In genomic region chr10:102963237-102963886, GRCh38 we compare ENCODE assay signal across 20 cellular contexts. TPM values are rescaled to one million over a fixed set of nuclear protein-coding genes. Genes with fewer than 3 reads are reported as not detected.
DNase-seq lines count a peak whose midpoint lies in the region; ATAC-seq, FAIRE-seq and TF ChIP-seq lines count a peak whose summit lies in the region.
"Had no signal": no experiment of that assay in that cellular context is flagged by ENCODE, and none has a peak within 500 bp of the region (broad histone marks: within the 10 kb centered on the region; RNA-seq: fewer than 3 reads in every experiment).

No MANE protein-coding gene starts in this region.

- no peak for DNase-seq in D721Med (ENCODE audit: insufficient read length, low spot score)
- peak; percentile 37 for DNase-seq in IMR-90
- peak; percentile 2 for DNase-seq in fibroblast of the conjunctiva (ENCODE audit: low read depth)
- DNase-seq in NCI-H1092 (lab: John Stamatoyannopoulos, UW) = no peak
- DNase-seq in right atrium auricular region (ENCODE audit: low spot score) = no peak
- DNase-seq in body of pancreas = no peak
- DNase-seq: activated CD4-positive, alpha-beta T cell treated with anti-CD3 and anti-CD28 coated beads for 48 hours; activated naive CD8-positive, alpha-beta T cell treated with anti-CD3 and anti-CD28 coated beads for 36 hours; mucosa of descending colon; NCI-H2029 treated with DMSO at 0.1 percent for 48 hours; NCI-H446; SW 1271; upper lobe of left lung had no signal

- ATAC-seq in IMR-90 (ENCODE audit: low read depth) (peak; percentile 54), HG03521 (IDR thresholded peaks at IDR 0.05; ENCODE audit: unreplicated experiment) (no peak), body of pancreas (no peak)
- ATAC-seq: activated T-helper 17 cell treated with anti-CD3 and anti-CD28 coated beads, Interleukin-2, amount 50 U/mL, for 72 hours; mucosa of descending colon had no signal

- H2BK15ac ChIP-seq in IMR-90 (ENCODE audit: low read depth, low read length) = no peak overlapping the region; the same call in 2 of the 3 replicates

- no peak overlapping the region for H3K56ac ChIP-seq in IMR-90 (ENCODE audit: extremely low read depth, insufficient read depth, low read length)

- in situ Hi-C loops in IMR-90 (cut with MboI; ENCODE audit: low sequenced_read_pairs) = no loop called here

- H3K27me3 ChIP-seq in IMR-90 (ENCODE audit: control insufficient read depth, insufficient read depth, low read length) = no peaks in the 10 kb centered on the region
- H3K27me3 ChIP-seq in right atrium auricular region = no peaks in the 10 kb centered on the region
- no peaks in the 10 kb centered on the region for H3K27me3 ChIP-seq in body of pancreas
- H3K27me3 ChIP-seq: hepatocyte, upper lobe of left lung had no signal

- peak overlapping the region; percentile 24; the same call in 1 of the 2 replicates for H3K4ac ChIP-seq in IMR-90 (ENCODE audit: low read depth, low read length)

- H3K4me1 ChIP-seq in IMR-90 (ENCODE audit: control insufficient read depth, insufficient read depth, low read length) = peaks cover 14% of the 10 kb centered on the region
- no peaks in the 10 kb centered on the region for H3K4me1 ChIP-seq in right atrium auricular region
- H3K4me1 ChIP-seq in body of pancreas = peaks cover 14% of the 10 kb centered on the region
- H3K4me1 ChIP-seq: HAP-1, upper lobe of left lung had no signal

- H3K36me3 ChIP-seq in IMR-90 (ENCODE audit: control insufficient read depth, insufficient read depth, low read length) = no peaks in the 10 kb centered on the region
- H3K36me3 ChIP-seq in right atrium auricular region = no peaks in the 10 kb centered on the region
- H3K36me3 ChIP-seq in body of pancreas (replicated peaks in 1 of 2; ENCODE audit: insufficient read depth in 1 of 2, low read depth in 2 of 2) = no peaks in the 10 kb centered on the region
- H3K36me3 ChIP-seq: HAP-1, upper lobe of left lung had no signal

- peak overlapping the region; percentile 34; the same call in 1 of the 2 replicates for H3K14ac ChIP-seq in IMR-90 (replicated peaks; ENCODE audit: low read depth, low read length)

- H3K9ac ChIP-seq in IMR-90 (ENCODE audit: low read depth, low read length) = no peak overlapping the region

- H2AK9ac ChIP-seq in IMR-90 (replicated peaks; ENCODE audit: low read depth, low read length, poor library complexity) = no peak overlapping the region

- TF ChIP-seq POLR2A in IMR-90 (IDR thresholded peaks at IDR 0.05; ENCODE audit: low read depth, low read length) (no peak), body of pancreas (IDR thresholded peaks at IDR 0.05) (no peak)

- peaks cover 7% of the 10 kb centered on the region for H3K9me1 ChIP-seq in IMR-90 (ENCODE audit: insufficient read depth, low read length)

- BruUV-seq in IMR-90 (replicated peaks; lab: Mats Ljungman, UMichigan) = no TSS peak

- WGBS in IMR-90 (ENCODE audit: extremely low coverage in 2 of 2, insufficient read length in 1 of 2), 2 experiments = no CpG with 5 or more reads among the region's 5 CpGs
- 50 to 57% methylated on average over 5 of the region's 5 CpGs for WGBS in body of pancreas, 2 donors

- H3K4me2 ChIP-seq in IMR-90 (ENCODE audit: low read depth, low read length) = no peak overlapping the region
- H3K4me2 ChIP-seq: hepatocyte had no signal

- no peaks in the 10 kb centered on the region; the same call in 1 of the 2 replicates for H4K20me1 ChIP-seq in IMR-90 (ENCODE audit: insufficient read depth, low read length)

- no peak overlapping the region for H2AK5ac ChIP-seq in IMR-90 (ENCODE audit: low read depth, low read length)

- H3K23ac ChIP-seq in IMR-90 (ENCODE audit: low read depth, low read length) = no peak overlapping the region

- TF ChIP-seq CTCF in D721Med (IDR thresholded peaks at IDR 0.05; ENCODE audit: insufficient read depth, missing control alignments) (no peak), IMR-90 (conservative IDR thresholded peaks at IDR 0.05; ENCODE audit: low read depth, low read length) (no peak), VCaP (conservative IDR thresholded peaks at IDR 0.05) (peak; percentile 22; the same call in 1 of the 2 replicates), right atrium auricular region (IDR thresholded peaks at IDR 0.05) (no peak), body of pancreas (IDR thresholded peaks at IDR 0.05) (no peak)

- H4K91ac ChIP-seq in IMR-90 (ENCODE audit: insufficient read depth, low read depth, low read length) = no peak overlapping the region

- H4K8ac ChIP-seq in IMR-90 (ENCODE audit: low read depth in 2 of 2, low read length in 2 of 2) = no peak overlapping the region

- H2AFZ ChIP-seq in IMR-90 (replicated peaks; ENCODE audit: low read length, poor library complexity) = no peak overlapping the region
- H2AFZ ChIP-seq: hepatocyte had no signal

- dilution Hi-C loops in IMR-90 (cut with HindIII; ENCODE audit: low sequenced_read_pairs, unreplicated experiment) = no loop called here

- no peaks in the 10 kb centered on the region for H3K9me3 ChIP-seq in IMR-90 (ENCODE audit: control insufficient read depth, insufficient read depth, low read length)
- no peaks in the 10 kb centered on the region for H3K9me3 ChIP-seq in right atrium auricular region
- H3K9me3 ChIP-seq in body of pancreas = no peaks in the 10 kb centered on the region
- H3K9me3 ChIP-seq: HAP-1, mucosa of descending colon, upper lobe of left lung had no signal

- H3K79me1 ChIP-seq in IMR-90 (ENCODE audit: low read depth in 1 of 2, low read length in 2 of 2) = peaks cover 16 to 62% of the 10 kb centered on the region in 2 experiments

- CTCF ChIA-PET in IMR-90 (lab: Yijun Ruan, JAX) = interaction anchor here (1.0 kb wide), 1 partner anchor 396 kb away, joined by 3 read pairs; no protein-coding TSS in a partner anchor

- H2BK5ac ChIP-seq in IMR-90 (ENCODE audit: low read depth, low read length, poor library complexity, severe bottlenecking) = peak overlapping the region; percentile 32

- POLR2A ChIA-PET in IMR-90 (lab: Charles Lee; ENCODE audit: unreplicated experiment) = no interaction called here

- 0 out of 2 replicates have a peak overlapping the region, but pooled peaks have one; percentile 17 for H2BK120ac ChIP-seq in IMR-90 (ENCODE audit: low read depth, low read length)

- FAIRE-seq in D721Med (lab: Jason Lieb, UNC) = peak; percentile 41
- FAIRE-seq: colon had no signal

- intact Hi-C loops in IMR-90 (cut with micrococcal nuclease) (loop anchor here (2.0 kb wide), 2 partner anchors 13 to 43 kb away; no protein-coding TSS in a partner anchor), body of pancreas (cut with DNase I) (no loop called here)

- H4K5ac ChIP-seq in IMR-90 (ENCODE audit: low read depth, low read length) = no peak overlapping the region

- TF ChIP-seq RAD21 in IMR-90 (IDR thresholded peaks at IDR 0.05; ENCODE audit: low read length) = no peak

- H3K27ac ChIP-seq in IMR-90 (ENCODE audit: insufficient read depth, low read length) (peak overlapping the region; percentile 71; the same call in 1 of the 2 replicates), VCaP (no peak overlapping the region), right atrium auricular region (no peak overlapping the region), body of pancreas (no peak overlapping the region)
- H3K27ac ChIP-seq: hepatocyte, HL-60, upper lobe of left lung had no signal

- peak overlapping the region; percentile 64 for H2BK20ac ChIP-seq in IMR-90 (ENCODE audit: low read depth, low read length)

- no peak overlapping the region for H3K4me3 ChIP-seq in IMR-90 (ENCODE audit: insufficient read depth, low read depth, low read length)
- H3K4me3 ChIP-seq in right atrium auricular region = no peak overlapping the region
- no peak overlapping the region for H3K4me3 ChIP-seq in body of pancreas
- H3K4me3 ChIP-seq: HAP-1, hepatocyte, mucosa of descending colon, upper lobe of left lung had no signal

- H3K18ac ChIP-seq in IMR-90 (ENCODE audit: low read depth, low read length) = peak overlapping the region; percentile 26; the same call in 1 of the 2 replicates

TF ChIP-seq in IMR-90, 13 proteins besides CTCF, POLR2A, EP300 and RAD21:
- TF ChIP-seq RCOR1 (IDR thresholded peaks at IDR 0.05; ENCODE audit: insufficient replicate concordance, low read length) (no peak), MAFK (IDR thresholded peaks at IDR 0.05; ENCODE audit: low read depth, low read length) (no peak)

RNA-seq across cellular contexts. Expression of gene CNNM2, which starts 45.3 kb away (rescaled TPM):
- total RNA-seq in IMR-90 (2012; rRNA removed) = 5.6 and 6.4 TPM in 2 replicates
- 4.7 and 5.6 TPM in 2 replicates for polyA plus RNA-seq in IMR-90 (2012; rRNA removed)
- polyA plus RNA-seq in IMR-90 (2012; cell fraction: cytosol; rRNA removed) = 4.4 and 9.1 TPM in 2 replicates
- 9.1 and 11.0 TPM in 2 replicates for polyA plus RNA-seq in IMR-90 (2012; cell fraction: nucleus; rRNA removed; ENCODE audit: low replicate concordance)
- 1 to 10 TPM; 3.3 to 4.1 TPM for total RNA-seq in right atrium auricular region
- total RNA-seq in body of pancreas = 1 to 10 TPM; 3.4 to 5.3 TPM

Comparison
In these comparisons a context has a peak if more than half of its experiments do, and no peak if none do; other contexts are left out.
1. DNase-seq: peak in IMR-90 (single experiment) and fibroblast of the conjunctiva (single experiment); none in D721Med (single experiment), NCI-H1092 (single experiment), right atrium auricular region (single experiment) and body of pancreas (0 of 4).